In the genomic region with DNA sequence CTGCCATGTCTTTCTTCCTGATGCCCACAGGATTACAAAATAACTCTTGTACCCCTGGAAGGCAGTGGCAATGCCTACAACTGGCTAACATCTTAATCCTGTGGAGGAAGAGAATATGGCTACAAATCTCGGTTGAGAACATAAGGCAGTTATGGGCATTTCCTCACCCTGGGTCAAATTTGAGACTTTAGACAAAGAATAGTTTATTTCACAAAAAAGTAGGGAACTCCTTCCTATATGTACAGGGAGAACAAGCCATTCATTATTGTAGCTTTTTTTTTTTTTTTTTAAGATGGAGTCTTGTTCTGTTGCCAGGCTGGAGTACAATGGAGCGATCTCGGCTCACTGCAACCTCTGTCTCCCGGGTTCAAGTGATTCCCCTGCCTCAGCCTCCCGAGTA, we compare ENCODE assay signal across 22 cellular contexts.
"Had no signal": no experiment of that assay in that cellular context is flagged by ENCODE, and none has a peak within 500 bp of the region (broad histone marks: within the 10 kb centered on the region; RNA-seq: fewer than 3 reads in every experiment).

No MANE protein-coding gene starts in this region.

- ATAC-seq: activated CD4-positive, alpha-beta T cell treated with anti-CD3 and anti-CD28 coated beads for 36 hours; activated T-cell treated with anti-CD3 and anti-CD28 coated beads, Interleukin-2, amount 50 U/mL, for 4 hours; foreskin keratinocyte; left lung; naive thymus-derived CD8-positive, alpha-beta T cell; psoas muscle; stimulated activated naive CD8-positive, alpha-beta T cell treated with anti-CD3 and anti-CD28 coated beads, Interleukin-15, amount 100 ng/mL, for 72 hours; WTC11 had no signal

- H3K4me3 ChIP-seq: left lung, lung, ovary, psoas muscle, right atrium auricular region, tibial nerve had no signal

- H3K27ac ChIP-seq: foreskin keratinocyte, left lung, ovary, psoas muscle, right atrium auricular region had no signal

- H3K9me3 ChIP-seq: ovary, psoas muscle, right atrium auricular region, tibial nerve had no signal

- H3K27ac Mint-ChIP-seq: activated CD4-positive, alpha-beta T cell treated with anti-CD3 and anti-CD28 coated beads for 36 hours; activated naive CD8-positive, alpha-beta T cell treated with anti-CD3 and anti-CD28 coated beads for 36 hours; mesothelial cell of epicardium; T-helper 1 cell treated with Interleukin-12 subunit alpha and Interleukin-12 subunit beta and Interleukin-4 antibody, amounts not matched to agents 30 μg/mL and 1 μg/mL, for 36 hours; WTC11 had no signal

- DNase-seq: activated CD4-positive, alpha-beta T cell treated with anti-CD3 and anti-CD28 coated beads for 36 hours; activated CD4-positive, alpha-beta T cell treated with anti-CD3 and anti-CD28 coated beads, Interleukin-2, amount 50 U/mL, for 4 hours; activated CD8-positive, alpha-beta memory T cell treated with anti-CD3 and anti-CD28 coated beads for 24 hours; activated CD8-positive, alpha-beta memory T cell treated with anti-CD3 and anti-CD28 coated beads, Interleukin-2, amount 50 U/mL, for 48 hours; activated naive CD4-positive, alpha-beta T cell treated with Interleukin-2 at 50 U/mL for 16 hours; activated naive CD8-positive, alpha-beta T cell treated with anti-CD3 and anti-CD28 coated beads for 36 hours; activated T-cell treated with anti-CD3 and anti-CD28 coated beads, Interleukin-2, amount 50 U/mL, for 4 hours; foreskin keratinocyte; hippocampal formation; kidney glomerular epithelial cell; left lung; naive thymus-derived CD8-positive, alpha-beta T cell; ovary; psoas muscle; stimulated activated naive CD8-positive, alpha-beta T cell treated with anti-CD3 and anti-CD28 coated beads, Interleukin-15, amount 100 ng/mL, for 72 hours; T1000 had no signal

- H3K27me3 Mint-ChIP-seq: activated CD4-positive, alpha-beta T cell treated with anti-CD3 and anti-CD28 coated beads for 36 hours; activated naive CD8-positive, alpha-beta T cell treated with anti-CD3 and anti-CD28 coated beads for 36 hours; naive thymus-derived CD8-positive, alpha-beta T cell; stimulated activated naive CD8-positive, alpha-beta T cell treated with anti-CD3 and anti-CD28 coated beads, Interleukin-15, amount 100 ng/mL, for 72 hours had no signal

- H3K9me3 Mint-ChIP-seq: activated T-cell treated with anti-CD3 and anti-CD28 coated beads, Interleukin-2, amount 50 U/mL, for 4 hours had no signal

- H3K27me3 ChIP-seq: foreskin keratinocyte, left lung, ovary, right atrium auricular region, tibial nerve had no signal

- H3K4me3 Mint-ChIP-seq: activated T-cell treated with anti-CD3 and anti-CD28 coated beads, Interleukin-2, amount 50 U/mL, for 4 hours; mesothelial cell of epicardium; stimulated activated naive CD8-positive, alpha-beta T cell treated with anti-CD3 and anti-CD28 coated beads, Interleukin-15, amount 100 ng/mL, for 72 hours; T-helper 1 cell treated with Interleukin-12 subunit alpha and Interleukin-12 subunit beta and Interleukin-4 antibody, amounts not matched to agents 30 μg/mL and 1 μg/mL, for 36 hours had no signal

- H3K36me3 ChIP-seq: ovary had no signal

- H3K4me1 ChIP-seq: psoas muscle had no signal
